In the genomic region with DNA sequence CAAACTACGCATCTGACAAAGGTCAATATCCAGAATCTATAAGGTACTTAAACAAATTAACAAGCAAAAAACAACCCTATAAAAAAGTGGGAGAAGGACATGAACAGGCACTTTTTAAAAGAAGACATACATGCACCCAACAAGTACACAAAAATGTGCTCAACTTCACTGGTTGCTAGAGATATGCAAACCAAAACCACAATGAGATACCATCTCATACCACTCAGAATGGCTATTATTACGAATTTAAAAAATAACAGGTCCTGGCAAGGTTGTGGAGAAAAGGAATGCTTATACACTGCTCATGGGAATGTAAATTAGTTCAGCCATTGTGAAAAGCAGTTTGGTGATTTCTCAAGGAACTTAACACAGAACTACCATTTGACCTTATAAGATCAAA, we compare ENCODE assay signal across 22 cellular contexts.
A peak's percentile ranks its signal among the peaks of the same experiment; 100 is the strongest.
DNase-seq lines count a peak whose midpoint lies in the region; ATAC-seq, FAIRE-seq and TF ChIP-seq lines count a peak whose summit lies in the region.
"Had no signal": no experiment of that assay in that cellular context is flagged by ENCODE, and none has a peak within 500 bp of the region (broad histone marks: within the 10 kb centered on the region; RNA-seq: fewer than 3 reads in every experiment).

No MANE protein-coding gene starts in this region.

- H3K27me3 Mint-ChIP-seq in immature natural killer cell (ENCODE audit: low read depth in 3 of 3), result peaks cover 0 to 6% (median 3%) of the 10 kb centered on the region in 3 donors
- H3K27me3 Mint-ChIP-seq: CD4-positive, alpha-beta memory T cell had no signal

- no peak for DNase-seq in H54 (ENCODE audit: insufficient read length, low spot score)
- peak; percentile 31 for DNase-seq in RPMI7951 (ENCODE audit: low read depth)
- DNase-seq in bronchial epithelial cell (ENCODE audit: low read depth), result peak; percentile 25
- peak; percentile 12 for DNase-seq in iris pigment epithelial cell (ENCODE audit: low read depth)
- no peak for DNase-seq in H4 (ENCODE audit: low spot score)
- DNase-seq in small intestine, result no peak
- no peak for DNase-seq in immature natural killer cell
- DNase-seq: C1 segment of cervical spinal cord; CD4-positive, alpha-beta memory T cell; COR-L47; GF-D8; H9; KBM-7; MM.1S; NCI-H2029 treated with DMSO at 0.1 percent for 48 hours; NCI-H526 treated with DMSO at 0.1 percent for 48 hours; PC-9; Right ventricle myocardium superior; RPMI8226 had no signal

- no peaks in the 10 kb centered on the region for H3K4me1 ChIP-seq in small intestine (ENCODE audit: control insufficient read depth in 2 of 2, insufficient read depth in 1 of 2, low read depth in 1 of 2, low read length in 1 of 2)
- H3K4me1 ChIP-seq: A549, SJSA1 had no signal

- no peak overlapping the region for H3K27ac Mint-ChIP-seq in immature natural killer cell
- H3K27ac Mint-ChIP-seq: CD4-positive, alpha-beta memory T cell; H9 had no signal

- TF ChIP-seq POLR2A in H54 (IDR thresholded peaks at IDR 0.05; ENCODE audit: low read depth, low read length), result no peak
- TF ChIP-seq POLR2A in GM18505 (IDR thresholded peaks at IDR 0.05; ENCODE audit: borderline replicate concordance, extremely low read depth, insufficient read depth, insufficient read length), result no peak

- H3K36me3 Mint-ChIP-seq in immature natural killer cell, result peaks cover 3 to 11% (median 8%) of the 10 kb centered on the region in 3 donors

- H3K9me3 ChIP-seq in small intestine (ENCODE audit: control insufficient read depth, low read depth), result no peaks in the 10 kb centered on the region
- H3K9me3 ChIP-seq: SJSA1 had no signal

- no peak for TF ChIP-seq CTCF in bronchial epithelial cell (IDR thresholded peaks at IDR 0.05; ENCODE audit: insufficient read depth, low read length, severe bottlenecking)

- FAIRE-seq in H54 (lab: Jason Lieb, UNC) (peak; percentile 50), bronchial epithelial cell (lab: Jason Lieb, UNC) (no peak), small intestine (lab: Jason Lieb, UNC) (no peak)

- H3K27ac ChIP-seq in small intestine (ENCODE audit: low read depth in 1 of 2, low read length in 1 of 2), result no peak overlapping the region
- H3K27ac ChIP-seq: A549, PC-9, SJSA1 had no signal

- ATAC-seq in GM18505 (IDR thresholded peaks at IDR 0.05; ENCODE audit: unreplicated experiment), result no peak
- ATAC-seq: A549 had no signal

- H3K27me3 ChIP-seq in bronchial epithelial cell (ENCODE audit: control insufficient read depth, insufficient read depth, low read length) (no peaks in the 10 kb centered on the region), small intestine (ENCODE audit: control insufficient read depth in 2 of 2, insufficient read depth in 2 of 2, low read length in 2 of 2) (no peaks in the 10 kb centered on the region)
- H3K27me3 ChIP-seq: SJSA1 had no signal

- H3K9me3 Mint-ChIP-seq in immature natural killer cell, result peaks cover 5 to 34% (median 18%) of the 10 kb centered on the region in 6 donors

- H3K4me1 Mint-ChIP-seq in immature natural killer cell, result no peaks in the 10 kb centered on the region
- H3K4me1 Mint-ChIP-seq: CD4-positive, alpha-beta memory T cell had no signal

- no peak overlapping the region for H3K4me3 ChIP-seq in bronchial epithelial cell (ENCODE audit: low read depth, low read length)
- no peak overlapping the region for H3K4me3 ChIP-seq in small intestine (ENCODE audit: low read depth in 1 of 2, low read length in 2 of 2)
- H3K4me3 ChIP-seq: A549, PC-9, SJSA1 had no signal

- H3K4me3 Mint-ChIP-seq in immature natural killer cell, result no peak overlapping the region
- H3K4me3 Mint-ChIP-seq: CD4-positive, alpha-beta memory T cell; H9 had no signal

- WGBS in small intestine, 3 donors, result 71 to 100% (median 96%) methylated on average over 2 of the region's 2 CpGs

- H3K36me3 ChIP-seq in bronchial epithelial cell (ENCODE audit: control insufficient read depth, insufficient read depth, low read length), result no peaks in the 10 kb centered on the region
- H3K36me3 ChIP-seq in small intestine (ENCODE audit: control insufficient read depth in 2 of 2, insufficient read depth in 2 of 2, low read length in 2 of 2), result no peaks in the 10 kb centered on the region
- H3K36me3 ChIP-seq: SJSA1 had no signal

Comparison
In these comparisons a context has a peak if more than half of its experiments do, and no peak if none do; other contexts are left out.
1. DNase-seq: peak in RPMI7951 (single experiment), bronchial epithelial cell (single experiment) and iris pigment epithelial cell (single experiment); none in H54 (single experiment), H4 (single experiment), small intestine (single experiment) and immature natural killer cell (0 of 3).